In the genomic region with DNA sequence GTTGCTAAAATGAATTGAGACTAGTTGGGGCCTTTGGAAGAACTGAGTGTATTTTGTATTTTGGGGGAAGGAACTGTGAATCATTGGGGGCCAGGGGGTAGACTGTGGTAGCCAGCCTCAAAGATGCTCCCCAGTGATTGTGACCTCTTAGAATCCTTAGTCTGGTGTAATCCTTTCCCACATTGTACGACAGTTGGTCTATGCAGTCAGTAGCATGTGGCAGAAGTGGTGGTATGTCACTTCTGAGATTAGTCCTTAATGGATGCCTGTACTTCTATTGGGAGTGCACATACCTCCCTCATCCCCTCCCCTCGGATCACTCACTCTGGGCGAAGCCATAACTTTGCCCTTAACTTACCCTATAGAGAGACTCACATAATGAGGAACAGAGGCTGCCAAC, we compare ENCODE assay signal across 19 cellular contexts.
"Had no signal": no experiment of that assay in that cellular context is flagged by ENCODE, and none has a peak within 500 bp of the region (broad histone marks: within the 10 kb centered on the region; RNA-seq: fewer than 3 reads in every experiment).

No MANE protein-coding gene starts in this region.

- H3K27me3 Mint-ChIP-seq: activated CD4-positive, alpha-beta memory T cell treated with anti-CD3 and anti-CD28 coated beads for 36 hours; activated CD8-positive, alpha-beta memory T cell treated with anti-CD3 and anti-CD28 coated beads, Interleukin-2, amount 10 ng/mL, durations not matched to agents 7 days and 5 days; naive B cell; T-cell had no signal

- H3K4me1 Mint-ChIP-seq: neural progenitor cell had no signal

- H3K27ac Mint-ChIP-seq: activated CD4-positive, alpha-beta memory T cell treated with anti-CD3 and anti-CD28 coated beads for 36 hours; activated CD8-positive, alpha-beta memory T cell treated with anti-CD3 and anti-CD28 coated beads, Interleukin-2, amount 10 ng/mL, durations not matched to agents 7 days and 5 days; neural progenitor cell; T-cell; T-helper 2 cell treated with Interferon-gamma antibody and Interleukin-4, amounts not matched to agents 5 μg/mL and 100 μg/mL, for 36 hours had no signal

- DNase-seq: activated CD4-positive, alpha-beta memory T cell treated with anti-CD3 and anti-CD28 coated beads for 36 hours; activated CD4-positive, alpha-beta T cell treated with anti-CD3 and anti-CD28 coated beads for 1 hour; activated CD8-positive, alpha-beta memory T cell treated with anti-CD3 and anti-CD28 coated beads, Interleukin-2, amount 10 ng/mL, durations not matched to agents 7 days and 5 days; activated gamma-delta T cell; foreskin keratinocyte; lower lobe of right lung; mesendoderm; mucosa of descending colon; naive B cell; posterior cingulate gyrus; right lobe of liver; SK-N-SH; stimulated activated CD4-positive, alpha-beta T cell treated with anti-CD3 and anti-CD28 coated beads, Interleukin-1b, Interleukin-23, amount 100 ng/mL, for 48 hours; T-cell; testis; trophoblast cell; uterus had no signal

- H3K4me3 Mint-ChIP-seq: activated CD4-positive, alpha-beta memory T cell treated with anti-CD3 and anti-CD28 coated beads for 36 hours; activated CD8-positive, alpha-beta memory T cell treated with anti-CD3 and anti-CD28 coated beads, Interleukin-2, amount 10 ng/mL, durations not matched to agents 7 days and 5 days; naive B cell; neural progenitor cell; T-cell; T-helper 2 cell treated with Interferon-gamma antibody and Interleukin-4, amounts not matched to agents 5 μg/mL and 100 μg/mL, for 36 hours had no signal

- ATAC-seq: activated CD8-positive, alpha-beta memory T cell treated with anti-CD3 and anti-CD28 coated beads, Interleukin-2, amount 10 ng/mL, durations not matched to agents 7 days and 5 days; foreskin keratinocyte; lower lobe of right lung; mucosa of descending colon; right lobe of liver; T-cell had no signal
